21 cellular contexts compared by ENCODE assay signal in genomic region chr9:132283165-132283564, GRCh38.
DNase-seq lines count a peak whose midpoint lies in the region; ATAC-seq and TF ChIP-seq lines count a peak whose summit lies in the region.
"Had no signal": no experiment of that assay in that cellular context is flagged by ENCODE, and none has a peak within 500 bp of the region (broad histone marks: within the 10 kb centered on the region; RNA-seq: fewer than 3 reads in every experiment).

No MANE protein-coding gene starts in this region.

- no peaks in the 10 kb centered on the region for H3K9me3 Mint-ChIP-seq in CD8-positive, alpha-beta T cell
- no peaks in the 10 kb centered on the region for H3K9me3 Mint-ChIP-seq in memory B cell
- H3K9me3 Mint-ChIP-seq: CD4-positive, alpha-beta T cell; stimulated activated memory B cell treated with anti-CD40 and anti-IgM and Interleukin-4, amounts not matched to agents 10 μg/mL and 1 μg/mL and 100 μg/mL, for 72 hours had no signal

- peak; percentile 41 to 65 for ATAC-seq in activated CD4-positive, CD25-positive, alpha-beta regulatory T cell treated with anti-CD3 and anti-CD28 coated beads, Interleukin-2, amount 50 U/mL, for 24 hours
- no peak for ATAC-seq in CD8-positive, alpha-beta T cell
- no peak for ATAC-seq in memory B cell (ENCODE audit: low read depth)
- no peak for ATAC-seq in upper lobe of right lung
- ATAC-seq: esophagus mucosa; foreskin keratinocyte; stimulated activated memory B cell treated with anti-CD40 and anti-IgM and Interleukin-4, amounts not matched to agents 10 μg/mL and 1 μg/mL and 100 μg/mL, for 72 hours had no signal

- H3K27ac ChIP-seq in CD8-positive, alpha-beta T cell (ENCODE audit: low read depth, low read length) = no peak overlapping the region
- peak overlapping the region; percentile 8; the same call in 1 of the 2 replicates for H3K27ac ChIP-seq in VCaP
- no peak overlapping the region for H3K27ac ChIP-seq in upper lobe of right lung
- H3K27ac ChIP-seq: coronary artery, foreskin keratinocyte, ovary, spleen had no signal

- POLR2A ChIA-PET in CD8-positive, alpha-beta T cell (lab: Charles Lee) = no interaction called here

- no peaks in the 10 kb centered on the region for H3K9me3 ChIP-seq in CD8-positive, alpha-beta T cell (ENCODE audit: low read length)
- H3K9me3 ChIP-seq in upper lobe of right lung = no peaks in the 10 kb centered on the region
- H3K9me3 ChIP-seq: ovary, SK-N-SH, spleen had no signal

- H3K4me1 ChIP-seq in CD8-positive, alpha-beta T cell (ENCODE audit: insufficient read depth, low read length) = no peaks in the 10 kb centered on the region
- peaks cover 3% of the 10 kb centered on the region for H3K4me1 ChIP-seq in upper lobe of right lung
- H3K4me1 ChIP-seq: foreskin keratinocyte had no signal

- peaks cover 2% of the 10 kb centered on the region for H3K4me1 Mint-ChIP-seq in CD8-positive, alpha-beta T cell (ENCODE audit: low read depth)
- no peaks in the 10 kb centered on the region for H3K4me1 Mint-ChIP-seq in memory B cell
- H3K4me1 Mint-ChIP-seq: stimulated activated memory B cell treated with anti-CD40 and anti-IgM and Interleukin-4, amounts not matched to agents 10 μg/mL and 1 μg/mL and 100 μg/mL, for 72 hours had no signal

- no peak overlapping the region for H3K4me3 ChIP-seq in CD8-positive, alpha-beta T cell (ENCODE audit: low read depth, low read length)
- H3K4me3 ChIP-seq in upper lobe of right lung = no peak overlapping the region
- H3K4me3 ChIP-seq: coronary artery, lung, ovary, spleen had no signal

- DNase-seq in activated CD4-positive, CD25-positive, alpha-beta regulatory T cell treated with anti-CD3 and anti-CD28 coated beads, Interleukin-2, amount 50 U/mL, for 72 hours = no peak
- no peak for DNase-seq in CD8-positive, alpha-beta T cell
- DNase-seq in memory B cell (ENCODE audit: low spot score in 2 of 2) (no peak), globus pallidus (ENCODE audit: low spot score) (no peak), iPS-NIHi11 (ENCODE audit: low spot score) (no peak), upper lobe of right lung (no peak)
- DNase-seq: activated gamma-delta T cell treated with Interleukin-2 at 50 U/mL for 16 hours; CD4-positive, alpha-beta T cell; foreskin keratinocyte; NCI-H510A treated with DMSO at 0.1 percent for 48 hours; ovary; retina; SK-N-SH; spleen; stimulated activated CD4-positive, alpha-beta T cell treated with anti-CD3 and anti-CD28 coated beads, Interleukin-2, amount 100 ng/mL, for 48 hours had no signal

- CTCF ChIA-PET in CD8-positive, alpha-beta T cell (lab: Charles Lee) = interaction anchor here (1.5 kb wide), 1 partner anchor 14 kb away, joined by 6 read pairs; no protein-coding TSS in a partner anchor

- H3K27me3 ChIP-seq in CD8-positive, alpha-beta T cell (ENCODE audit: insufficient read depth, low read length) = no peaks in the 10 kb centered on the region
- no peaks in the 10 kb centered on the region for H3K27me3 ChIP-seq in upper lobe of right lung
- H3K27me3 ChIP-seq: foreskin keratinocyte, ovary, spleen had no signal

- intact Hi-C loops in CD8-positive, alpha-beta T cell (cut with DNase I, micrococcal nuclease) = no loop called here
- intact Hi-C loops in upper lobe of right lung (cut with DNase I) = no loop called here

- peak overlapping the region; percentile 27 for H3K27ac Mint-ChIP-seq in CD8-positive, alpha-beta T cell
- peak overlapping the region; percentile 47 for H3K27ac Mint-ChIP-seq in memory B cell
- H3K27ac Mint-ChIP-seq: CD4-positive, alpha-beta T cell; stimulated activated memory B cell treated with anti-CD40 and anti-IgM and Interleukin-4, amounts not matched to agents 10 μg/mL and 1 μg/mL and 100 μg/mL, for 72 hours had no signal

- H3K4me3 Mint-ChIP-seq in CD8-positive, alpha-beta T cell = no peak overlapping the region
- no peak overlapping the region for H3K4me3 Mint-ChIP-seq in memory B cell
- H3K4me3 Mint-ChIP-seq: CD4-positive, alpha-beta T cell; stimulated activated memory B cell treated with anti-CD40 and anti-IgM and Interleukin-4, amounts not matched to agents 10 μg/mL and 1 μg/mL and 100 μg/mL, for 72 hours had no signal

- peaks cover 73% of the 10 kb centered on the region for H3K36me3 ChIP-seq in CD8-positive, alpha-beta T cell (ENCODE audit: insufficient read depth, low read length)
- peaks cover 100% of the 10 kb centered on the region for H3K36me3 ChIP-seq in upper lobe of right lung
- H3K36me3 ChIP-seq: ovary had no signal

- peaks cover 83% of the 10 kb centered on the region for H3K36me3 Mint-ChIP-seq in CD8-positive, alpha-beta T cell
- H3K36me3 Mint-ChIP-seq in memory B cell = peaks cover 33% of the 10 kb centered on the region

- TF ChIP-seq CTCF in CD8-positive, alpha-beta T cell (IDR thresholded peaks at IDR 0.05) = no peak
- no peak for TF ChIP-seq CTCF in VCaP (conservative IDR thresholded peaks at IDR 0.05)
- no peak for TF ChIP-seq CTCF in upper lobe of right lung (IDR thresholded peaks at IDR 0.05)

- H3K27me3 Mint-ChIP-seq in CD8-positive, alpha-beta T cell (ENCODE audit: low read depth) = no peaks in the 10 kb centered on the region
- H3K27me3 Mint-ChIP-seq in memory B cell = no peaks in the 10 kb centered on the region
- H3K27me3 Mint-ChIP-seq: CD4-positive, alpha-beta T cell; stimulated activated memory B cell treated with anti-CD40 and anti-IgM and Interleukin-4, amounts not matched to agents 10 μg/mL and 1 μg/mL and 100 μg/mL, for 72 hours had no signal

Comparison
In these comparisons a context has a peak if more than half of its experiments do, and no peak if none do; other contexts are left out.
1. ATAC-seq: peak in activated CD4-positive, CD25-positive, alpha-beta regulatory T cell treated with anti-CD3 and anti-CD28 coated beads, Interleukin-2, amount 50 U/mL, for 24 hours (2 of 2); none in CD8-positive, alpha-beta T cell (single experiment), memory B cell (single experiment) and upper lobe of right lung (single experiment).